In genomic region chr6:10412948-10413849, GRCh38 we compare ENCODE assay signal across 8 cellular contexts. TPM values are rescaled to one million over a fixed set of nuclear protein-coding genes. Genes with fewer than 3 reads are reported as not detected.
DNase-seq lines count a peak whose midpoint lies in the region; ATAC-seq, FAIRE-seq and TF ChIP-seq lines count a peak whose summit lies in the region.

No MANE protein-coding gene starts in this region.

- TF ChIP-seq CTCF in 22Rv1 (IDR thresholded peaks at IDR 0.05) (no peak), astrocyte (IDR thresholded peaks at IDR 0.05; ENCODE audit: insufficient read depth, low read depth, low read length) (no peak), liver (IDR thresholded peaks at IDR 0.05; ENCODE audit: low read depth, low read length, missing input control) (no peak)

- peaks cover 62% of the 10 kb centered on the region for H3K4me1 ChIP-seq in HUES48 (ENCODE audit: control insufficient read depth, insufficient read depth, low read length)
- peaks cover 10% of the 10 kb centered on the region for H3K4me1 ChIP-seq in astrocyte (ENCODE audit: insufficient read depth, low read length)
- peaks cover 21 to 52% (median 35%) of the 10 kb centered on the region in 4 donors for H3K4me1 ChIP-seq in liver (ENCODE audit: control insufficient read depth in 4 of 4, insufficient read depth in 4 of 4, low read length in 3 of 4)
- H3K4me1 ChIP-seq in urinary bladder (ENCODE audit: insufficient read depth), result peaks cover 6% of the 10 kb centered on the region

- H3K4me3 Mint-ChIP-seq in astrocyte (ENCODE audit: unreplicated experiment), result peak overlapping the region; percentile 82

- no peak for TF ChIP-seq RAD21 in liver (IDR thresholded peaks at IDR 0.05)

- H4K20me1 ChIP-seq in astrocyte (ENCODE audit: insufficient read depth, low read length), result peaks cover 16% of the 10 kb centered on the region

- no peak for FAIRE-seq in astrocyte (lab: Jason Lieb, UNC)

- H3K9ac ChIP-seq in HUES48 (ENCODE audit: low read depth, low read length) (no peak overlapping the region), astrocyte (ENCODE audit: low read length) (peak overlapping the region; percentile 36), liver (ENCODE audit: low read depth in 1 of 2, low read length in 2 of 2) (no peak overlapping the region)

- H3K36me3 ChIP-seq in HUES48 (ENCODE audit: control insufficient read depth, insufficient read depth, low read length) (no peaks in the 10 kb centered on the region), astrocyte (ENCODE audit: insufficient read depth, low read length) (no peaks in the 10 kb centered on the region), liver (ENCODE audit: control insufficient read depth in 4 of 4, insufficient read depth in 3 of 4, low read depth in 1 of 4, low read length in 3 of 4) (no peaks in the 10 kb centered on the region), urinary bladder (ENCODE audit: insufficient read depth) (no peaks in the 10 kb centered on the region)

- DNase-seq in astrocyte (ENCODE audit: low read depth), result no peak
- no peak for DNase-seq in GM19240 (ENCODE audit: insufficient read length, low spot score)
- DNase-seq in 8988T, result no peak

- H3K4me3 ChIP-seq in HUES48 (ENCODE audit: low read depth, low read length) (peak overlapping the region; percentile 50), astrocyte (ENCODE audit: insufficient read depth, low read depth, low read length) (peak overlapping the region; percentile 45), liver (ENCODE audit: low read depth in 1 of 3, low read length in 3 of 3) (peak overlapping the region in 2 of 3 donors; percentile 60 to 63), urinary bladder (ENCODE audit: low read depth, low read length) (peak overlapping the region; percentile 77)

- H3K27ac Mint-ChIP-seq in astrocyte (ENCODE audit: unreplicated experiment), result peak overlapping the region; percentile 86

- peaks cover 42% of the 10 kb centered on the region for H3K9me3 Mint-ChIP-seq in astrocyte (ENCODE audit: unreplicated experiment)

- H3K9me3 ChIP-seq in HUES48 (ENCODE audit: control insufficient read depth, insufficient read depth, low read length) (no peaks in the 10 kb centered on the region), astrocyte (ENCODE audit: insufficient read depth, low read depth, low read length) (no peaks in the 10 kb centered on the region), liver (ENCODE audit: control insufficient read depth in 4 of 4, low read length in 3 of 4) (peaks cover 0 to 16% (median 4%) of the 10 kb centered on the region in 4 donors)

- ATAC-seq in GM18511 (IDR thresholded peaks at IDR 0.05; ENCODE audit: unreplicated experiment), result peak; percentile 39

- H3K4me1 Mint-ChIP-seq in astrocyte (ENCODE audit: low read depth, unreplicated experiment), result peaks cover 8% of the 10 kb centered on the region

- H3K27me3 Mint-ChIP-seq in astrocyte (ENCODE audit: low read depth, unreplicated experiment), result peaks cover 87% of the 10 kb centered on the region

- peak overlapping the region; percentile 51 for H2AFZ ChIP-seq in astrocyte (ENCODE audit: low read depth, low read length)

- H3K27me3 ChIP-seq in HUES48 (ENCODE audit: control insufficient read depth, insufficient read depth, low read length) (peaks cover 99% of the 10 kb centered on the region), astrocyte (ENCODE audit: insufficient read depth, low read length) (peaks cover 94% of the 10 kb centered on the region), liver (ENCODE audit: control insufficient read depth in 4 of 4, insufficient read depth in 4 of 4, low read length in 3 of 4) (peaks cover 12 to 34% (median 25%) of the 10 kb centered on the region in 4 donors)

- no peaks in the 10 kb centered on the region for H3K79me2 ChIP-seq in astrocyte (ENCODE audit: insufficient read depth, low read length)

- no peaks in the 10 kb centered on the region for H3K36me3 Mint-ChIP-seq in astrocyte (ENCODE audit: low read depth, unreplicated experiment)

- peak overlapping the region; percentile 96 for H3K4me2 ChIP-seq in astrocyte (ENCODE audit: low read length)

- 4% methylated on average over 60 of the region's 60 CpGs for WGBS in liver
- 2% methylated on average over 60 of the region's 60 CpGs for WGBS in urinary bladder

- H3K27ac ChIP-seq in 22Rv1 (peak overlapping the region; percentile 99), HUES48 (ENCODE audit: low read depth, low read length) (peak overlapping the region; percentile 54), astrocyte (ENCODE audit: low read depth, low read length) (no peak overlapping the region), liver (ENCODE audit: low read depth in 1 of 2, low read length in 2 of 2) (no peak overlapping the region), urinary bladder (ENCODE audit: low read depth) (peak overlapping the region; percentile 87)

TF ChIP-seq in liver, 16 proteins besides CTCF, POLR2A, EP300 and RAD21:
- TF ChIP-seq HNF4A (conservative IDR thresholded peaks at IDR 0.05), result no peak
- TF ChIP-seq HNF4G (IDR thresholded peaks at IDR 0.05), result no peak
- TF ChIP-seq MAX (IDR thresholded peaks at IDR 0.05), result no peak
- TF ChIP-seq GABPA (IDR thresholded peaks at IDR 0.05 in 1 of 2, conservative IDR thresholded peaks at IDR 0.05 in 1 of 2), result no peak
- TF ChIP-seq RXRA (IDR thresholded peaks at IDR 0.05), result no peak
- no peak for TF ChIP-seq SP1 (IDR thresholded peaks at IDR 0.05)
- no peak for TF ChIP-seq JUND (IDR thresholded peaks at IDR 0.05)
- TF ChIP-seq ZBTB33 (IDR thresholded peaks at IDR 0.05), result no peak
- no peak for TF ChIP-seq ATF3 (IDR thresholded peaks at IDR 0.05)

RNA-seq across cellular contexts. Expression of gene TFAP2A, which starts 1.7 kb away (rescaled TPM):
- total RNA-seq in astrocyte, result 2.1 and 6.6 TPM in 2 replicates
- under 1 TPM in 1 of 2 donors, not detected in 1; 0.08 TPM for total RNA-seq in liver
- polyA plus RNA-seq in liver, result under 1 TPM in 1 of 2 donors, not detected in 1; 0.03 TPM
- 1.6 TPM for total RNA-seq in urinary bladder
- 1.1 TPM for polyA plus RNA-seq in urinary bladder

Comparison
In these comparisons a context has a peak if more than half of its experiments do, and no peak if none do; other contexts are left out.
1. H3K27ac ChIP-seq: peak in 22Rv1 (single experiment), HUES48 (single experiment) and urinary bladder (single experiment); none in astrocyte (single experiment) and liver (0 of 2).
2. Peak in every context shown above with its lines, with median percentiles within 50 percentile points of each other: H3K4me3 ChIP-seq.